ENCODE assay signal across 27 cellular contexts in genomic region chr12:75260316-75260715, GRCh38. TPM values are rescaled to one million over a fixed set of nuclear protein-coding genes. Genes with fewer than 3 reads are reported as not detected.
A peak's percentile ranks its signal among the peaks of the same experiment; 100 is the strongest.
DNase-seq lines count a peak whose midpoint lies in the region; ATAC-seq and TF ChIP-seq lines count a peak whose summit lies in the region.
"Had no signal": no experiment of that assay in that cellular context is flagged by ENCODE, and none has a peak within 500 bp of the region (broad histone marks: within the 10 kb centered on the region; RNA-seq: fewer than 3 reads in every experiment).

No MANE protein-coding gene starts in this region.

- H3K36me3 ChIP-seq in DND-41 (ENCODE audit: insufficient read depth, low read length) (no peaks in the 10 kb centered on the region), PC-3 (ENCODE audit: low read depth, low read length) (no peaks in the 10 kb centered on the region), GM23338 (ENCODE audit: insufficient read depth) (no peaks in the 10 kb centered on the region)
- H3K36me3 ChIP-seq: heart right ventricle, stomach, tibial nerve had no signal

- BruUV-seq in PC-3 (replicated peaks; lab: Mats Ljungman, UMichigan) = no TSS peak

- no peaks in the 10 kb centered on the region for H3K79me2 ChIP-seq in DND-41 (ENCODE audit: insufficient read depth, low read length)
- no peaks in the 10 kb centered on the region for H3K79me2 ChIP-seq in PC-3 (ENCODE audit: low read length)
- no peaks in the 10 kb centered on the region for H3K79me2 ChIP-seq in GM23338 (replicated peaks; ENCODE audit: insufficient read depth)

- no peak overlapping the region for H3K4me3 ChIP-seq in DND-41 (ENCODE audit: low read depth in 1 of 2, low read length in 2 of 2)
- no peak overlapping the region for H3K4me3 ChIP-seq in PC-3 (ENCODE audit: low read length)
- H3K4me3 ChIP-seq in GM23338 = no peak overlapping the region
- H3K4me3 ChIP-seq: dorsolateral prefrontal cortex, heart right ventricle, stomach, tibial nerve had no signal

- no peaks in the 10 kb centered on the region for H3K36me3 Mint-ChIP-seq in GM23338 (ENCODE audit: low read depth)
- H3K36me3 Mint-ChIP-seq: CD8-positive, alpha-beta memory T cell; naive thymus-derived CD4-positive, alpha-beta T cell had no signal

- H3K9me3 Mint-ChIP-seq in GM23338 = peaks cover under 1% of the 10 kb centered on the region; the same call in 1 of the 3 replicates
- H3K9me3 Mint-ChIP-seq: activated CD4-positive, alpha-beta memory T cell treated with anti-CD3 and anti-CD28 coated beads, Interleukin-2, amount 10 ng/mL, durations not matched to agents 7 days and 5 days had no signal

- H3K4me1 Mint-ChIP-seq in GM23338 = peaks cover 10% of the 10 kb centered on the region

- no peaks in the 10 kb centered on the region for H3K27me3 Mint-ChIP-seq in GM23338 (ENCODE audit: insufficient read depth, low read depth, poor library complexity)
- H3K27me3 Mint-ChIP-seq: activated CD4-positive, alpha-beta memory T cell treated with anti-CD3 and anti-CD28 coated beads, Interleukin-2, amount 10 ng/mL, durations not matched to agents 7 days and 5 days; CD8-positive, alpha-beta memory T cell had no signal

- H3K27me3 ChIP-seq in DND-41 (ENCODE audit: insufficient read depth, low read length, poor library complexity) = no peaks in the 10 kb centered on the region
- no peaks in the 10 kb centered on the region for H3K27me3 ChIP-seq in PC-3 (ENCODE audit: low read length)
- no peaks in the 10 kb centered on the region for H3K27me3 ChIP-seq in GM23338 (ENCODE audit: insufficient read depth)
- H3K27me3 ChIP-seq: dorsolateral prefrontal cortex, heart right ventricle, stomach, tibial nerve had no signal

- ATAC-seq in DND-41 (ENCODE audit: insufficient read depth, low read depth) (peak; percentile 83), PC-3 (no peak), GM23338 (no peak), HG03520 (IDR thresholded peaks at IDR 0.05; ENCODE audit: unreplicated experiment) (no peak), HG03280 (IDR thresholded peaks at IDR 0.05; ENCODE audit: unreplicated experiment) (no peak), HG02763 (IDR thresholded peaks at IDR 0.05; ENCODE audit: unreplicated experiment) (no peak)
- ATAC-seq: heart right ventricle; naive thymus-derived CD4-positive, alpha-beta T cell had no signal

- H2AFZ ChIP-seq in DND-41 (ENCODE audit: low read depth, low read length) (no peak overlapping the region), PC-3 (ENCODE audit: low read length) (no peak overlapping the region), GM23338 (no peak overlapping the region)

- no peaks in the 10 kb centered on the region for H3K9me2 ChIP-seq in PC-3 (replicated peaks; ENCODE audit: low read length)
- no peaks in the 10 kb centered on the region for H3K9me2 ChIP-seq in GM23338 (ENCODE audit: insufficient read depth)

- intact Hi-C loops in PC-3 (cut with micrococcal nuclease) = no loop called here

- DNase-seq in DND-41 (peak; percentile 7), HT-29 (ENCODE audit: low spot score) (peak; percentile 22), PC-3 (peak; percentile 55), epithelial cell of prostate (ENCODE audit: low read depth, low spot score) (peak; percentile 68), GM23338 (ENCODE audit: low spot score) (no peak)
- DNase-seq: activated CD4-positive, alpha-beta memory T cell treated with anti-CD3 and anti-CD28 coated beads, Interleukin-2, amount 10 ng/mL, durations not matched to agents 7 days and 5 days; activated CD4-positive, CD25-positive, alpha-beta regulatory T cell; activated gamma-delta T cell; CD8-positive, alpha-beta memory T cell; DMS79; dorsolateral prefrontal cortex; heart right ventricle; KG1; naive thymus-derived CD4-positive, alpha-beta T cell; NCI-H1417; NCI-H2081 treated with DMSO at 0.1 percent for 48 hours; NCI-H524; stomach; T1000 had no signal

- H3K9ac ChIP-seq in DND-41 (ENCODE audit: low read depth, low read length) (no peak overlapping the region), PC-3 (ENCODE audit: low read length) (no peak overlapping the region)

- H4K20me1 ChIP-seq in DND-41 (ENCODE audit: insufficient read depth, low read length) (no peaks in the 10 kb centered on the region), PC-3 (ENCODE audit: low read length) (no peaks in the 10 kb centered on the region), GM23338 (replicated peaks; ENCODE audit: insufficient read depth) (no peaks in the 10 kb centered on the region)

- peaks cover 34% of the 10 kb centered on the region for H3K4me1 ChIP-seq in DND-41 (ENCODE audit: insufficient read depth, low read length)
- no peaks in the 10 kb centered on the region for H3K4me1 ChIP-seq in PC-3 (ENCODE audit: insufficient read depth, low read length)
- H3K4me1 ChIP-seq in GM23338 (ENCODE audit: insufficient read depth) = peaks cover 12% of the 10 kb centered on the region; the same call in 1 of the 2 replicates
- H3K4me1 ChIP-seq: heart right ventricle, stomach, tibial nerve had no signal

- H3F3A ChIP-seq in PC-3 (ENCODE audit: low read length, unreplicated experiment) (no peaks in the 10 kb centered on the region), GM23338 (replicated peaks; ENCODE audit: low read depth) (no peaks in the 10 kb centered on the region)

- no peak overlapping the region for H3K27ac ChIP-seq in DND-41 (ENCODE audit: low read length)
- H3K27ac ChIP-seq in PC-3 (ENCODE audit: low read length) = no peak overlapping the region
- peak overlapping the region; percentile 14 for H3K27ac ChIP-seq in epithelial cell of prostate
- no peak overlapping the region for H3K27ac ChIP-seq in GM23338 (ENCODE audit: low read depth)
- H3K27ac ChIP-seq: dorsolateral prefrontal cortex, heart right ventricle, stomach, tibial nerve had no signal

- H3K27ac Mint-ChIP-seq in GM23338 = no peak overlapping the region
- H3K27ac Mint-ChIP-seq: activated CD4-positive, alpha-beta memory T cell treated with anti-CD3 and anti-CD28 coated beads, Interleukin-2, amount 10 ng/mL, durations not matched to agents 7 days and 5 days had no signal

- H3K4me3 Mint-ChIP-seq in GM23338 = no peak overlapping the region
- H3K4me3 Mint-ChIP-seq: activated CD4-positive, alpha-beta memory T cell treated with anti-CD3 and anti-CD28 coated beads, Interleukin-2, amount 10 ng/mL, durations not matched to agents 7 days and 5 days; CD8-positive, alpha-beta memory T cell; naive thymus-derived CD4-positive, alpha-beta T cell had no signal

- CTCF ChIA-PET in PC-3 (lab: Charles Lee) = no interaction called here

- H3K9me3 ChIP-seq in DND-41 (ENCODE audit: insufficient read depth, low read length, severe bottlenecking) (no peaks in the 10 kb centered on the region), PC-3 (ENCODE audit: low read length) (no peaks in the 10 kb centered on the region)

- TF ChIP-seq CTCF in DND-41 (IDR thresholded peaks at IDR 0.05; ENCODE audit: borderline replicate concordance, extremely low read depth, low read length, poor library complexity, severe bottlenecking) (no peak), PC-3 (conservative IDR thresholded peaks at IDR 0.05; ENCODE audit: low read depth, low read length) (no peak), GM23338 (conservative IDR thresholded peaks at IDR 0.05; ENCODE audit: low read depth in 2 of 2) (no peak)

- H3K4me2 ChIP-seq in DND-41 (ENCODE audit: insufficient read depth, low read length) (no peak overlapping the region), PC-3 (ENCODE audit: low read length) (no peak overlapping the region), GM23338 (no peak overlapping the region)

- POLR2A ChIA-PET in PC-3 (lab: Charles Lee; ENCODE audit: unreplicated experiment) = interaction anchor here (0.5 kb wide), 1 partner anchor 12 kb away, joined by 3 read pairs; no protein-coding TSS in a partner anchor

TF ChIP-seq in GM23338, 12 proteins besides CTCF, POLR2A, EP300 and RAD21 (continues in another document):
- TF ChIP-seq POLR2AphosphoS5 (IDR thresholded peaks at IDR 0.05; ENCODE audit: low read depth) = no peak
- TF ChIP-seq ETS1 (IDR thresholded peaks at IDR 0.05) = no peak
- TF ChIP-seq ZNF331 (CRISPR knock-in tag; IDR thresholded peaks at IDR 0.05; ENCODE audit: low read depth) = no peak
- TF ChIP-seq CREB1 (CRISPR knock-in tag; IDR thresholded peaks at IDR 0.05; ENCODE audit: low read depth) = no peak
- no peak for TF ChIP-seq NANOG (IDR thresholded peaks at IDR 0.05; ENCODE audit: borderline replicate concordance)

RNA-seq across cellular contexts. Expression of gene KCNC2, which starts 50.7 kb away (rescaled TPM):
- total RNA-seq in HT-29 (2014; rRNA removed; shearing (Covaris generic)) = not detected in 2 replicates
- not detected in 2 replicates for total RNA-seq in PC-3 (2014; rRNA removed)
- total RNA-seq in GM23338 (2014; rRNA removed; shearing (Covaris generic)) = 0.10 TPM in 1 of 2 replicates, not detected in the other
- polyA plus RNA-seq in GM23338 (2016; fragmentation: Nextera tagmentation; extraction: Ambion mirVana) = not detected in 2 replicates
- total RNA-seq: activated CD4-positive, alpha-beta memory T cell treated with anti-CD3 and anti-CD28 coated beads, Interleukin-2, amount 10 ng/mL, durations not matched to agents 7 days and 5 days; cardiac septum; CD8-positive, alpha-beta memory T cell; endothelial cell of umbilical vein; heart right ventricle; naive thymus-derived CD4-positive, alpha-beta T cell; osteoblast had no signal
- polyA plus RNA-seq: adipose tissue; CD8-positive, alpha-beta memory T cell; endothelial cell of umbilical vein; heart right ventricle; naive thymus-derived CD4-positive, alpha-beta T cell; stomach had no signal
